In genomic region chr13:112703935-112704633, GRCh38 we compare ENCODE assay signal across 1 cellular context.
TF ChIP-seq lines count a peak whose summit lies in the region.

No MANE protein-coding gene starts in this region.

TF ChIP-seq in K562, 482 proteins besides CTCF, POLR2A, EP300 and RAD21 (continues in another document):
- TF ChIP-seq TEAD4 (IDR thresholded peaks at IDR 0.05; ENCODE audit: low read length) (peak; percentile 49), TEAD4 (CRISPR knock-in tag; IDR thresholded peaks at IDR 0.05; ENCODE audit: borderline replicate concordance) (no peak), ZNF12 (CRISPR knock-in tag; IDR thresholded peaks at IDR 0.05) (no peak), L3MBTL2 (IDR thresholded peaks at IDR 0.05) (peak; percentile 75), NCOR1 (IDR thresholded peaks at IDR 0.05) (peak; percentile 25; the same call in 1 of the 2 replicates), LEF1 (IDR thresholded peaks at IDR 0.05) (peak; percentile 66; the same call in 1 of the 2 replicates), NR4A1 (CRISPR knock-in tag; IDR thresholded peaks at IDR 0.05) (no peak), NR4A1 (tag; IDR thresholded peaks at IDR 0.05) (no peak), PTBP1 (IDR thresholded peaks at IDR 0.05; ENCODE audit: low read depth, low read length) (no peak), CXXC5 (CRISPR knock-in tag; IDR thresholded peaks at IDR 0.05) (peak; percentile 84), ZNF311 (CRISPR knock-in tag; IDR thresholded peaks at IDR 0.05) (no peak), SMAD4 (CRISPR knock-in tag; conservative IDR thresholded peaks at IDR 0.05) (0 out of 2 replicates have a peak, but pooled peaks have one; percentile 27), CHCHD3 (CRISPR knock-in tag; IDR thresholded peaks at IDR 0.05) (no peak), CREM (IDR thresholded peaks at IDR 0.05; ENCODE audit: low read depth) (peak; percentile 49; the same call in 1 of the 2 replicates), MYC (IDR thresholded peaks at IDR 0.05; ENCODE audit: low read depth, low read length) (peak; percentile 57; the same call in 1 of the 2 replicates), MYC (CRISPR knock-in tag; IDR thresholded peaks at IDR 0.05; ENCODE audit: borderline replicate concordance, low read depth) (no peak), TCF3 (CRISPR knock-in tag; IDR thresholded peaks at IDR 0.05) (peak; percentile 35), SMAD2 (IDR thresholded peaks at IDR 0.05; ENCODE audit: low read depth, low read length) (no peak), NR3C1 (CRISPR knock-in tag; IDR thresholded peaks at IDR 0.05) (no peak), USF2 (CRISPR knock-in tag; IDR thresholded peaks at IDR 0.05) (0 out of 2 replicates have a peak, but pooled peaks have one; percentile 23), BCOR (IDR thresholded peaks at IDR 0.05) (peak; percentile 25; the same call in 1 of the 2 replicates), ELF2 (CRISPR knock-in tag; IDR thresholded peaks at IDR 0.05) (no peak), ZBTB26 (CRISPR knock-in tag; IDR thresholded peaks at IDR 0.05) (no peak), RCOR1 (IDR thresholded peaks at IDR 0.05; ENCODE audit: borderline replicate concordance in 1 of 2, low read depth in 2 of 2, low read length in 2 of 2) (peak in 1 of 2 experiments; percentile 87; a peak in 2 of 4 replicates), ZNF511 (CRISPR knock-in tag; IDR thresholded peaks at IDR 0.05) (no peak), ARID1B (IDR thresholded peaks at IDR 0.05) (peak; percentile 56), LCOR (CRISPR knock-in tag; IDR thresholded peaks at IDR 0.05) (no peak), HDAC1 (IDR thresholded peaks at IDR 0.05) (peak in 1 of 2 experiments; percentile 55; a peak in 1 of 4 replicates), MAZ (CRISPR knock-in tag; conservative IDR thresholded peaks at IDR 0.05 in 1 of 2, IDR thresholded peaks at IDR 0.05 in 1 of 2) (0 out of 4 replicates have a peak, but pooled peaks of 1 of the 2 experiments have one; percentile 13), KDM1A (IDR thresholded peaks at IDR 0.05) (peak; percentile 69 to 75), TGIF2 (CRISPR knock-in tag; IDR thresholded peaks at IDR 0.05) (no peak), RNF219 (CRISPR knock-in tag; IDR thresholded peaks at IDR 0.05) (no peak), TBL1XR1 (IDR thresholded peaks at IDR 0.05; ENCODE audit: low read length in 2 of 2) (peak in 1 of 2 experiments; percentile 11; a peak in 1 of 4 replicates), STAT5A (IDR thresholded peaks at IDR 0.05; ENCODE audit: borderline replicate concordance, low read length) (no peak), CBX3 (IDR thresholded peaks at IDR 0.05; ENCODE audit: borderline replicate concordance in 1 of 2, low read length in 2 of 2) (peak in 1 of 2 experiments; percentile 28; a peak in 1 of 3 replicates), DPF2 (IDR thresholded peaks at IDR 0.05) (peak; percentile 48), ZEB2 (IDR thresholded peaks at IDR 0.05) (0 out of 2 replicates have a peak, but pooled peaks have one; percentile 33), NCOA4 (IDR thresholded peaks at IDR 0.05; ENCODE audit: partially characterized antibody) (no peak), CREB1 (IDR thresholded peaks at IDR 0.05) (0 out of 2 replicates have a peak, but pooled peaks have one; percentile 26), CREB1 (CRISPR knock-in tag; IDR thresholded peaks at IDR 0.05) (no peak), BHLHE40 (IDR thresholded peaks at IDR 0.05; ENCODE audit: low read length) (peak; percentile 97), SOX6 (IDR thresholded peaks at IDR 0.05) (peak; percentile 65), HNRNPLL (IDR thresholded peaks at IDR 0.05; ENCODE audit: low read depth, low read length, poor library complexity, severe bottlenecking) (no peak), RUNX1 (IDR thresholded peaks at IDR 0.05; ENCODE audit: low read depth) (no peak)
- TF ChIP-seq, protein P1, sequence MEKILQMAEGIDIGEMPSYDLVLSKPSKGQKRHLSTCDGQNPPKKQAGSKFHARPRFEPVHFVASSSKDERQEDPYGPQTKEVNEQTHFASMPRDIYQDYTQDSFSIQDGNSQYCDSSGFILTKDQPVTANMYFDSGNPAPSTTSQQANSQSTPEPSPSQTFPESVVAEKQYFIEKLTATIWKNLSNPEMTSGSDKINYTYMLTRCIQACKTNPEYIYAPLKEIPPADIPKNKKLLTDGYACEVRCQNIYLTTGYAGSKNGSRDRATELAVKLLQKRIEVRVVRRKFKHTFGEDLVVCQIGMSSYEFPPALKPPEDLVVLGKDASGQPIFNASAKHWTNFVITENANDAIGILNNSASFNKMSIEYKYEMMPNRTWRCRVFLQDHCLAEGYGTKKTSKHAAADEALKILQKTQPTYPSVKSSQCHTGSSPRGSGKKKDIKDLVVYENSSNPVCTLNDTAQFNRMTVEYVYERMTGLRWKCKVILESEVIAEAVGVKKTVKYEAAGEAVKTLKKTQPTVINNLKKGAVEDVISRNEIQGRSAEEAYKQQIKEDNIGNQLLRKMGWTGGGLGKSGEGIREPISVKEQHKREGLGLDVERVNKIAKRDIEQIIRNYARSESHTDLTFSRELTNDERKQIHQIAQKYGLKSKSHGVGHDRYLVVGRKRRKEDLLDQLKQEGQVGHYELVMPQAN (IDR thresholded peaks at IDR 0.05; ENCODE audit: borderline replicate concordance), result no peak
- TF ChIP-seq, protein P2, sequence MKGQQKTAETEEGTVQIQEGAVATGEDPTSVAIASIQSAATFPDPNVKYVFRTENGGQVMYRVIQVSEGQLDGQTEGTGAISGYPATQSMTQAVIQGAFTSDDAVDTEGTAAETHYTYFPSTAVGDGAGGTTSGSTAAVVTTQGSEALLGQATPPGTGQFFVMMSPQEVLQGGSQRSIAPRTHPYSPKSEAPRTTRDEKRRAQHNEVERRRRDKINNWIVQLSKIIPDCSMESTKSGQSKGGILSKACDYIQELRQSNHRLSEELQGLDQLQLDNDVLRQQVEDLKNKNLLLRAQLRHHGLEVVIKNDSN (CRISPR knock-in tag; IDR thresholded peaks at IDR 0.05), result peak; percentile 55
- TF ChIP-seq, protein P3, sequence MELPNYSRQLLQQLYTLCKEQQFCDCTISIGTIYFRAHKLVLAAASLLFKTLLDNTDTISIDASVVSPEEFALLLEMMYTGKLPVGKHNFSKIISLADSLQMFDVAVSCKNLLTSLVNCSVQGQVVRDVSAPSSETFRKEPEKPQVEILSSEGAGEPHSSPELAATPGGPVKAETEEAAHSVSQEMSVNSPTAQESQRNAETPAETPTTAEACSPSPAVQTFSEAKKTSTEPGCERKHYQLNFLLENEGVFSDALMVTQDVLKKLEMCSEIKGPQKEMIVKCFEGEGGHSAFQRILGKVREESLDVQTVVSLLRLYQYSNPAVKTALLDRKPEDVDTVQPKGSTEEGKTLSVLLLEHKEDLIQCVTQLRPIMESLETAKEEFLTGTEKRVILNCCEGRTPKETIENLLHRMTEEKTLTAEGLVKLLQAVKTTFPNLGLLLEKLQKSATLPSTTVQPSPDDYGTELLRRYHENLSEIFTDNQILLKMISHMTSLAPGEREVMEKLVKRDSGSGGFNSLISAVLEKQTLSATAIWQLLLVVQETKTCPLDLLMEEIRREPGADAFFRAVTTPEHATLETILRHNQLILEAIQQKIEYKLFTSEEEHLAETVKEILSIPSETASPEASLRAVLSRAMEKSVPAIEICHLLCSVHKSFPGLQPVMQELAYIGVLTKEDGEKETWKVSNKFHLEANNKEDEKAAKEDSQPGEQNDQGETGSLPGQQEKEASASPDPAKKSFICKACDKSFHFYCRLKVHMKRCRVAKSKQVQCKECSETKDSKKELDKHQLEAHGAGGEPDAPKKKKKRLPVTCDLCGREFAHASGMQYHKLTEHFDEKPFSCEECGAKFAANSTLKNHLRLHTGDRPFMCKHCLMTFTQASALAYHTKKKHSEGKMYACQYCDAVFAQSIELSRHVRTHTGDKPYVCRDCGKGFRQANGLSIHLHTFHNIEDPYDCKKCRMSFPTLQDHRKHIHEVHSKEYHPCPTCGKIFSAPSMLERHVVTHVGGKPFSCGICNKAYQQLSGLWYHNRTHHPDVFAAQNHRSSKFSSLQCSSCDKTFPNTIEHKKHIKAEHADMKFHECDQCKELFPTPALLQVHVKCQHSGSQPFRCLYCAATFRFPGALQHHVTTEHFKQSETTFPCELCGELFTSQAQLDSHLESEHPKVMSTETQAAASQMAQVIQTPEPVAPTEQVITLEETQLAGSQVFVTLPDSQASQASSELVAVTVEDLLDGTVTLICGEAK (IDR thresholded peaks at IDR 0.05), result no peak
- TF ChIP-seq, protein P3 (CRISPR knock-in tag; IDR thresholded peaks at IDR 0.05), result no peak
- TF ChIP-seq, protein P4, sequence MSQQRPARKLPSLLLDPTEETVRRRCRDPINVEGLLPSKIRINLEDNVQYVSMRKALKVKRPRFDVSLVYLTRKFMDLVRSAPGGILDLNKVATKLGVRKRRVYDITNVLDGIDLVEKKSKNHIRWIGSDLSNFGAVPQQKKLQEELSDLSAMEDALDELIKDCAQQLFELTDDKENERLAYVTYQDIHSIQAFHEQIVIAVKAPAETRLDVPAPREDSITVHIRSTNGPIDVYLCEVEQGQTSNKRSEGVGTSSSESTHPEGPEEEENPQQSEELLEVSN (IDR thresholded peaks at IDR 0.05; ENCODE audit: borderline replicate concordance in 1 of 2, extremely low read depth in 1 of 2, insufficient read depth in 1 of 2, insufficient read length in 1 of 2, low read depth in 1 of 2, low read length in 1 of 2, poor library complexity in 1 of 2, severe bottlenecking in 1 of 2), result peak in 1 of 2 experiments; percentile 36
- TF ChIP-seq, protein P5, sequence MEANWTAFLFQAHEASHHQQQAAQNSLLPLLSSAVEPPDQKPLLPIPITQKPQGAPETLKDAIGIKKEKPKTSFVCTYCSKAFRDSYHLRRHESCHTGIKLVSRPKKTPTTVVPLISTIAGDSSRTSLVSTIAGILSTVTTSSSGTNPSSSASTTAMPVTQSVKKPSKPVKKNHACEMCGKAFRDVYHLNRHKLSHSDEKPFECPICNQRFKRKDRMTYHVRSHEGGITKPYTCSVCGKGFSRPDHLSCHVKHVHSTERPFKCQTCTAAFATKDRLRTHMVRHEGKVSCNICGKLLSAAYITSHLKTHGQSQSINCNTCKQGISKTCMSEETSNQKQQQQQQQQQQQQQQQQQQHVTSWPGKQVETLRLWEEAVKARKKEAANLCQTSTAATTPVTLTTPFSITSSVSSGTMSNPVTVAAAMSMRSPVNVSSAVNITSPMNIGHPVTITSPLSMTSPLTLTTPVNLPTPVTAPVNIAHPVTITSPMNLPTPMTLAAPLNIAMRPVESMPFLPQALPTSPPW (CRISPR knock-in tag; IDR thresholded peaks at IDR 0.05), result peak; percentile 62; the same call in 1 of the 2 replicates
